22 cellular contexts compared by ENCODE assay signal in the genomic region with DNA sequence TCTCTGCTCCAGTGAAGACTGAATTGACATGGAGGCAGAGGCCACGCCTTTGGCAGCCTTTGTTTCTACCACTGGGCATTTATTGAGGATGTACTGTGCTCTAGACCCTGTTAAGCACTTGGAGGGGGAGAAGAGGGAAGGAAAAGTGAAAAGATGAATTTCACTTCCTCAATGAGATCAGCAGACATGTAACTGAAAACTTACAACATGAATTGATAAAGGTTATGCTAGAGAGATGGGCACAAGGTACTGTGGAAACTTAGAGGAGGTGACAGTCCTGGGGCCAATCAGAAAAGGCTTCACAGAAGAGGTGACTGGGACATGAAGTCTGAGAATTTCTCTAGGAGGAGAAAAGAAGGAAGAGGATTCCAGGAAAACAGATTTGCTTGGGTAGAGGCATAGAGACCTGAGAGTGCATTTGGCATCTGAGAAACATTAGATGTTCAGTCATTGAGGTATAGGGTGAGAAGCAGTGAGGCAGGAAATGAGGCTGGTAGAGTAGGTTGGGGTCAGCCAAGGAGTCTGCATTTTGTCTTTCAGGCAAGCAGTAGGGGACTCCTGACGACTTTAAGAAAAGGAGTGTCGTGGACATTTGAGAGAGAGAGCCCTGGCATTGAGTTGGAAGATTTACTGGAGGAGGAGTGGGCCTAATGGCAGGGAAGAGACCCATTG.
"Had no signal": no experiment of that assay in that cellular context is flagged by ENCODE, and none has a peak within 500 bp of the region (broad histone marks: within the 10 kb centered on the region; RNA-seq: fewer than 3 reads in every experiment).

No MANE protein-coding gene starts in this region.

- ATAC-seq: activated CD4-positive, CD25-positive, alpha-beta regulatory T cell treated with anti-CD3 and anti-CD28 coated beads, Interleukin-2, amount 50 U/mL, for 24 hours; activated CD8-positive, alpha-beta T cell treated with anti-CD3 and anti-CD28 coated beads, Interleukin-2, amount 10 ng/mL, durations not matched to agents 7 days and 5 days; activated T-cell treated with anti-CD3 and anti-CD28 coated beads, Interleukin-2, amount 50 U/mL, for 4 hours; heart left ventricle; left lung; natural killer cell treated with Interleukin-12 subunit alpha and Interleukin-12 subunit beta and Interleukin-15 and Interleukin-18, amount 100 ng/mL, for 72 hours; stimulated activated naive CD8-positive, alpha-beta T cell treated with anti-CD3 and anti-CD28 coated beads, Interleukin-15, Interleukin-2, amounts not matched to agents 100 U/mL and 50 U/mL, for 24 hours had no signal

- H3K4me3 Mint-ChIP-seq: activated CD4-positive, alpha-beta T cell treated with anti-CD3 and anti-CD28 coated beads, Interleukin-2, amount 10 ng/mL, durations not matched to agents 7 days and 5 days; activated CD8-positive, alpha-beta T cell treated with anti-CD3 and anti-CD28 coated beads, Interleukin-2, amount 10 ng/mL, durations not matched to agents 7 days and 5 days; activated T-cell treated with anti-CD3 and anti-CD28 coated beads, Interleukin-2, amount 50 U/mL, for 4 hours; mesothelial cell of epicardium; natural killer cell treated with Interleukin-12 subunit alpha and Interleukin-12 subunit beta and Interleukin-15 and Interleukin-18, amount 100 ng/mL, for 72 hours had no signal

- H3K4me1 Mint-ChIP-seq: activated CD4-positive, alpha-beta T cell treated with anti-CD3 and anti-CD28 coated beads, Interleukin-2, amount 10 ng/mL, durations not matched to agents 7 days and 5 days had no signal

- H3K27me3 ChIP-seq: tibial nerve, vagina had no signal

- H3K27ac ChIP-seq: heart left ventricle, left lung, tibial nerve, vagina had no signal

- H3K4me1 ChIP-seq: left lung had no signal

- H3K9me3 Mint-ChIP-seq: activated CD4-positive, alpha-beta T cell treated with anti-CD3 and anti-CD28 coated beads, Interleukin-2, amount 10 ng/mL, durations not matched to agents 7 days and 5 days; activated T-cell treated with anti-CD3 and anti-CD28 coated beads, Interleukin-2, amount 50 U/mL, for 4 hours; mesothelial cell of epicardium; natural killer cell treated with Interleukin-12 subunit alpha and Interleukin-12 subunit beta and Interleukin-15 and Interleukin-18, amount 100 ng/mL, for 72 hours had no signal

- DNase-seq: activated CD4-positive, alpha-beta T cell treated with anti-CD3 and anti-CD28 coated beads, Interleukin-2, amount 10 ng/mL, durations not matched to agents 7 days and 5 days; activated CD8-positive, alpha-beta memory T cell treated with anti-CD3 and anti-CD28 coated beads, Interleukin-2, amount 50 U/mL, for 4 hours; activated CD8-positive, alpha-beta T cell treated with anti-CD3 and anti-CD28 coated beads, Interleukin-2, amount 10 ng/mL, durations not matched to agents 7 days and 5 days; activated effector memory CD4-positive, alpha-beta T cell treated with Interleukin-2 at 50 U/mL for 16 hours; activated naive CD4-positive, alpha-beta T cell treated with anti-CD3 and anti-CD28 coated beads, Interleukin-2, amount 50 U/mL, for 16 hours; activated T-cell treated with anti-CD3 and anti-CD28 coated beads, Interleukin-2, amount 50 U/mL, for 4 hours; aorta; effector CD4-positive, alpha-beta T cell; heart left ventricle; left lung; stimulated activated CD4-positive, alpha-beta T cell treated with anti-CD3 and anti-CD28 coated beads, Interleukin-12 subunit alpha, Interleukin-12 subunit beta, amount 100 ng/mL, for 4 hours; stimulated activated CD4-positive, alpha-beta T cell treated with anti-CD3 and anti-CD28 coated beads, Interleukin-1b, Interleukin-23, amount 100 ng/mL, for 48 hours; stimulated activated CD8-positive, alpha-beta memory T cell treated with anti-CD3 and anti-CD28 coated beads, Interleukin-4, amount 100 ng/mL, for 48 hours; stimulated activated naive CD8-positive, alpha-beta T cell treated with anti-CD3 and anti-CD28 coated beads, Interleukin-15, Interleukin-2, amounts not matched to agents 100 U/mL and 50 U/mL, for 24 hours; substantia nigra; T-helper 9 cell had no signal

- H3K36me3 Mint-ChIP-seq: natural killer cell treated with Interleukin-12 subunit alpha and Interleukin-12 subunit beta and Interleukin-15 and Interleukin-18, amount 100 ng/mL, for 72 hours had no signal

- H3K27me3 Mint-ChIP-seq: activated CD4-positive, alpha-beta T cell treated with anti-CD3 and anti-CD28 coated beads, Interleukin-2, amount 10 ng/mL, durations not matched to agents 7 days and 5 days; natural killer cell treated with Interleukin-12 subunit alpha and Interleukin-12 subunit beta and Interleukin-15 and Interleukin-18, amount 100 ng/mL, for 72 hours had no signal

- H3K4me3 ChIP-seq: heart left ventricle, left lung, tibial nerve, vagina had no signal

- H3K36me3 ChIP-seq: vagina had no signal

- FAIRE-seq: frontal cortex had no signal

- H3K9me3 ChIP-seq: heart left ventricle, left lung, tibial nerve, vagina had no signal

- H3K27ac Mint-ChIP-seq: activated CD4-positive, alpha-beta T cell treated with anti-CD3 and anti-CD28 coated beads, Interleukin-2, amount 10 ng/mL, durations not matched to agents 7 days and 5 days; activated CD8-positive, alpha-beta T cell treated with anti-CD3 and anti-CD28 coated beads, Interleukin-2, amount 10 ng/mL, durations not matched to agents 7 days and 5 days; mesothelial cell of epicardium; natural killer cell treated with Interleukin-12 subunit alpha and Interleukin-12 subunit beta and Interleukin-15 and Interleukin-18, amount 100 ng/mL, for 72 hours had no signal
